Comparison of ENCODE assay signal across 9 cellular contexts in genomic region chr7:5694221-5694754, GRCh38.
DNase-seq lines count a peak whose midpoint lies in the region; ATAC-seq, FAIRE-seq and TF ChIP-seq lines count a peak whose summit lies in the region.
"Had no signal": no experiment of that assay in that cellular context is flagged by ENCODE, and none has a peak within 500 bp of the region (broad histone marks: within the 10 kb centered on the region; RNA-seq: fewer than 3 reads in every experiment).

No MANE protein-coding gene starts in this region.

- H3K9me3 ChIP-seq in astrocyte (ENCODE audit: insufficient read depth, low read depth, low read length) (no peaks in the 10 kb centered on the region), thymus (ENCODE audit: control insufficient read depth) (no peaks in the 10 kb centered on the region)

- POLR2A ChIA-PET in activated CD4-positive, alpha-beta T cell treated with anti-CD3 and anti-CD28 coated beads for 36 hours (lab: Charles Lee), result interaction anchor here (1.6 kb wide), 1 partner anchor 98 kb away, joined by 5 read pairs; no protein-coding TSS in a partner anchor

- TF ChIP-seq CTCF in astrocyte (IDR thresholded peaks at IDR 0.05; ENCODE audit: insufficient read depth, low read depth, low read length), result no peak

- no peaks in the 10 kb centered on the region for H3K9me3 Mint-ChIP-seq in activated CD4-positive, alpha-beta T cell treated with anti-CD3 and anti-CD28 coated beads for 36 hours (ENCODE audit: low read depth)
- H3K9me3 Mint-ChIP-seq in astrocyte (ENCODE audit: unreplicated experiment), result no peaks in the 10 kb centered on the region

- peaks cover 65% of the 10 kb centered on the region for H3K4me1 ChIP-seq in astrocyte (ENCODE audit: insufficient read depth, low read length)
- H3K4me1 ChIP-seq in thymus (ENCODE audit: control insufficient read depth, insufficient read depth, low read length), result peaks cover 38% of the 10 kb centered on the region

- CTCF ChIA-PET in activated CD4-positive, alpha-beta T cell treated with anti-CD3 and anti-CD28 coated beads for 36 hours (lab: Charles Lee), result interaction anchor here (0.6 to 12.4 kb wide), 13 partner anchors 7 to 263 kb away, joined by 3 to 127 read pairs (median 4); no protein-coding TSS in a partner anchor

- peaks cover 39% of the 10 kb centered on the region for H3K36me3 Mint-ChIP-seq in activated CD4-positive, alpha-beta T cell treated with anti-CD3 and anti-CD28 coated beads for 36 hours (ENCODE audit: low read depth)
- peaks cover 16% of the 10 kb centered on the region for H3K36me3 Mint-ChIP-seq in astrocyte (ENCODE audit: low read depth, unreplicated experiment)

- H3K79me2 ChIP-seq in astrocyte (ENCODE audit: insufficient read depth, low read length), result peaks cover 45% of the 10 kb centered on the region

- H3K36me3 ChIP-seq in astrocyte (ENCODE audit: insufficient read depth, low read length) (no peaks in the 10 kb centered on the region), thymus (ENCODE audit: control insufficient read depth, insufficient read depth) (peaks cover 4% of the 10 kb centered on the region)

- 82% methylated on average over 5 of the region's 5 CpGs for WGBS in thymus

- intact Hi-C loops in activated CD4-positive, alpha-beta T cell treated with anti-CD3 and anti-CD28 coated beads for 36 hours (cut with DNase I, micrococcal nuclease), result loop anchor here (2.0 to 10.0 kb wide), 3 partner anchors 63 to 299 kb away; no protein-coding TSS in a partner anchor

- H3K4me3 Mint-ChIP-seq in activated CD4-positive, alpha-beta T cell treated with anti-CD3 and anti-CD28 coated beads for 36 hours, result peak overlapping the region; percentile 84
- H3K4me3 Mint-ChIP-seq in astrocyte (ENCODE audit: unreplicated experiment), result peak overlapping the region; percentile 20

- H3K4me2 ChIP-seq in astrocyte (ENCODE audit: low read length), result peak overlapping the region; percentile 85

- H4K20me1 ChIP-seq in astrocyte (ENCODE audit: insufficient read depth, low read length), result no peaks in the 10 kb centered on the region

- no peaks in the 10 kb centered on the region for H3K27me3 ChIP-seq in astrocyte (ENCODE audit: insufficient read depth, low read length)
- no peaks in the 10 kb centered on the region for H3K27me3 ChIP-seq in thymus (ENCODE audit: control insufficient read depth, insufficient read depth)

- no peak for DNase-seq in activated CD4-positive, alpha-beta T cell treated with anti-CD3 and anti-CD28 coated beads for 36 hours
- no peak for DNase-seq in activated CD4-positive, alpha-beta T cell treated with anti-CD3 and anti-CD28 coated beads for 48 hours
- DNase-seq in astrocyte (ENCODE audit: low read depth) (peak; percentile 96), kidney glomerular epithelial cell (lab: John Stamatoyannopoulos, UW) (peak; percentile 70), SK-N-DZ (ENCODE audit: low spot score) (no peak), DMS 273 (lab: John Stamatoyannopoulos, UW; ENCODE audit: unreplicated experiment) (no peak)

- H3K4me3 ChIP-seq in astrocyte (ENCODE audit: insufficient read depth, low read depth, low read length) (peak overlapping the region; percentile 51), thymus (ENCODE audit: low read length) (peak overlapping the region; percentile 44)

- peaks cover 97% of the 10 kb centered on the region for H3K4me1 Mint-ChIP-seq in activated CD4-positive, alpha-beta T cell treated with anti-CD3 and anti-CD28 coated beads for 36 hours
- H3K4me1 Mint-ChIP-seq in astrocyte (ENCODE audit: low read depth, unreplicated experiment), result peaks cover 88% of the 10 kb centered on the region

- FAIRE-seq in astrocyte (lab: Jason Lieb, UNC), result peak; percentile 97

- H3K9ac ChIP-seq in astrocyte (ENCODE audit: low read length), result peak overlapping the region; percentile 91

- no peaks in the 10 kb centered on the region for H3K27me3 Mint-ChIP-seq in activated CD4-positive, alpha-beta T cell treated with anti-CD3 and anti-CD28 coated beads for 36 hours
- no peaks in the 10 kb centered on the region for H3K27me3 Mint-ChIP-seq in astrocyte (ENCODE audit: low read depth, unreplicated experiment)

- H2AFZ ChIP-seq in astrocyte (ENCODE audit: low read depth, low read length), result no peak overlapping the region

- peak; percentile 11 for ATAC-seq in activated CD4-positive, alpha-beta T cell treated with anti-CD3 and anti-CD28 coated beads for 36 hours
- ATAC-seq in GM18873 (IDR thresholded peaks at IDR 0.05; ENCODE audit: low FRiP score, unreplicated experiment), result no peak

- H3K27ac ChIP-seq in astrocyte (ENCODE audit: low read depth, low read length) (peak overlapping the region; percentile 100), thymus (ENCODE audit: low read depth) (peak overlapping the region; percentile 36)
- H3K27ac ChIP-seq: C4-2B had no signal

- peak overlapping the region; percentile 96 for H3K27ac Mint-ChIP-seq in activated CD4-positive, alpha-beta T cell treated with anti-CD3 and anti-CD28 coated beads for 36 hours
- H3K27ac Mint-ChIP-seq in astrocyte (ENCODE audit: unreplicated experiment), result peak overlapping the region; percentile 98

Comparison
In these comparisons a context has a peak if more than half of its experiments do, and no peak if none do; other contexts are left out.
1. DNase-seq: peak in astrocyte (single experiment) and kidney glomerular epithelial cell (single experiment); none in activated CD4-positive, alpha-beta T cell treated with anti-CD3 and anti-CD28 coated beads for 36 hours (single experiment), activated CD4-positive, alpha-beta T cell treated with anti-CD3 and anti-CD28 coated beads for 48 hours (single experiment), SK-N-DZ (single experiment) and DMS 273 (single experiment).